Comparison of ENCODE assay signal across 13 cellular contexts in the genomic region with DNA sequence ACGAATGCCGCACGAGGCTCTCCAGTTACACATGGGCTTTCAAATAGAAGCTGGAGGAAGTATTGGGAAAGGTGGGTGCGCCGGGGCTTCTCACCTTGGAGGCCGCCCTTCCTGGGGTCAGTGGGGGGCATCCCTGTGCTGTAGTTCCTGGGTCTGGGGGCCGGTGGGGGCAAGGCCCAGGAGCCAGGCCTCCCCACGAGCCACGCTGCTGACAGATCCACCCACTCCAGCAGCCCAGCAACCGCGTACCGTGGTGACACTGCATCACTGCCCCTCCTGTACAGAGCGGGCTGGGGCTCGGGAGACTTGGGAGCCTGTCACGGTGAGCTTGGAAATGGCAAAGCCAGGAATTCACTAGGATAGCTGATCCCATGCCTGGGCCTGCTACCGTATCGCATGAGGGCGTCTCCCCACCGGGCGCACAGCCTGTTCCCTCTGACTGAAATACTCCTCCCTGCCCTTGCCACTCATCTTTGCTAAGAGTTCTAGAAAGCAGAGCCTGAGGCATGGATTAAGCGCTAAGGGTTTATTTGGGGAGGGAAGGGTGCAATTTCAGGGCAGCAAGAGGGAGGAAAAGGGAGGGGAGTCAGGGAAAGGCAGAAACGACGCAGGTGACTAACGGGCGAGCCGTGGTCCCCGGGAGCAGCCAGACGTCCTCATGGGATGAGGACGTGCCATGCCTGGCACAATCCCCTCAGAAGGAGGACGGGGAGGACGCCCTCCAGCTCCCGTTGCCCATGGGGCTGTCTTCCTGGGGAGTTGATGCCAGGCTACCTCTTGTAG. TPM values are rescaled to one million over a fixed set of nuclear protein-coding genes. Genes with fewer than 3 reads are reported as not detected.
DNase-seq lines count a peak whose midpoint lies in the region; ATAC-seq, FAIRE-seq and TF ChIP-seq lines count a peak whose summit lies in the region.
"Had no signal": no experiment of that assay in that cellular context is flagged by ENCODE, and none has a peak within 500 bp of the region (broad histone marks: within the 10 kb centered on the region; RNA-seq: fewer than 3 reads in every experiment).

No MANE protein-coding gene starts in this region.

- in situ Hi-C loops in HepG2 (cut with HindIII; ENCODE audit: extremely low pct_ligation_motif_present, low pct_unique_long_range_greater_than_20kb) = no loop called here

- H3K4me3 Mint-ChIP-seq in osteocyte (ENCODE audit: unreplicated experiment) = no peak overlapping the region
- H3K4me3 Mint-ChIP-seq: CD8-positive, alpha-beta T cell had no signal

- H3K4me1 ChIP-seq in right lobe of liver = no peaks in the 10 kb centered on the region
- H3K4me1 ChIP-seq in HepG2 (ENCODE audit: insufficient read depth, low read length) = 0 out of 2 replicates have a peak, but pooled peaks cover 4% of the 10 kb centered on the region
- H3K4me1 ChIP-seq in H1 (replicated peaks in 1 of 4; ENCODE audit: control insufficient read depth in 3 of 4, insufficient read depth in 4 of 4, low read length in 3 of 4) = no peaks in the 10 kb centered on the region
- no peaks in the 10 kb centered on the region for H3K4me1 ChIP-seq in mucosa of descending colon (ENCODE audit: low read depth)

- H3K27me3 Mint-ChIP-seq in osteocyte (ENCODE audit: unreplicated experiment) = no peaks in the 10 kb centered on the region

- H3K4me1 Mint-ChIP-seq in osteocyte (ENCODE audit: unreplicated experiment) = no peaks in the 10 kb centered on the region

- no peak overlapping the region for H3K27ac Mint-ChIP-seq in osteocyte (ENCODE audit: unreplicated experiment)
- H3K27ac Mint-ChIP-seq: CD8-positive, alpha-beta T cell had no signal

- no peaks in the 10 kb centered on the region for H3K79me2 ChIP-seq in HepG2 (ENCODE audit: insufficient read depth, low read length)
- H3K79me2 ChIP-seq in H1 (ENCODE audit: control insufficient read depth in 1 of 2, insufficient read depth in 2 of 2, low read length in 2 of 2) = no peaks in the 10 kb centered on the region

- no peaks in the 10 kb centered on the region for H3K36me3 Mint-ChIP-seq in osteocyte (ENCODE audit: unreplicated experiment)
- H3K36me3 Mint-ChIP-seq: CD8-positive, alpha-beta T cell had no signal

- H3K4ac ChIP-seq in H1 (replicated peaks; ENCODE audit: insufficient read length, low read depth, low read length) = no peak overlapping the region

- H4K5ac ChIP-seq in H1 (ENCODE audit: insufficient read length, low read depth, low read length) = no peak overlapping the region

- H2AFZ ChIP-seq in HepG2 (ENCODE audit: low read length) (no peak overlapping the region), H1 (ENCODE audit: low read length) (no peak overlapping the region)

- H2AK5ac ChIP-seq in H1 (ENCODE audit: low read depth, low read length) = peak overlapping the region; percentile 65; the same call in 1 of the 2 replicates

- TF ChIP-seq EP300 in HepG2 (IDR thresholded peaks at IDR 0.05; ENCODE audit: low read depth in 2 of 2, low read length in 2 of 2) (no peak), HepG2 (CRISPR knock-in tag; IDR thresholded peaks at IDR 0.05; ENCODE audit: borderline replicate concordance) (no peak), H1 (IDR thresholded peaks at IDR 0.05; ENCODE audit: borderline replicate concordance in 1 of 2, low read depth in 2 of 2, low read length in 2 of 2) (no peak)

- H3K9me3 ChIP-seq in right lobe of liver (no peaks in the 10 kb centered on the region), HepG2 (ENCODE audit: low read length) (peaks cover 13% of the 10 kb centered on the region), H1 (ENCODE audit: insufficient read depth in 2 of 2, low read depth in 1 of 2, low read length in 1 of 2) (peaks cover 7 to 8% of the 10 kb centered on the region in 2 experiments; a peak in 2 of 4 replicates), mucosa of descending colon (no peaks in the 10 kb centered on the region)

- no peak overlapping the region for H3K4me2 ChIP-seq in HepG2 (ENCODE audit: low read depth, low read length)
- H3K4me2 ChIP-seq in H1 (ENCODE audit: insufficient read depth in 1 of 2, low read depth in 2 of 2, low read length in 2 of 2) = no peak overlapping the region

- no peak for TF ChIP-seq RAD21 in HepG2 (CRISPR knock-in tag; IDR thresholded peaks at IDR 0.05)
- no peak for TF ChIP-seq RAD21 in H1 (IDR thresholded peaks at IDR 0.05 in 1 of 2, conservative IDR thresholded peaks at IDR 0.05 in 1 of 2; ENCODE audit: low read depth in 2 of 2, low read length in 2 of 2)

- BruUV-seq in HepG2 (replicated peaks; lab: Mats Ljungman, UMichigan) = no TSS peak

- H2BK12ac ChIP-seq in H1 (ENCODE audit: low read depth, low read length) = no peak overlapping the region

- no peak overlapping the region for H2BK15ac ChIP-seq in H1 (ENCODE audit: low read length)

- intact Hi-C loops in right lobe of liver (cut with DNase I) (no loop called here), HepG2 (cut with micrococcal nuclease; ENCODE audit: unreplicated experiment) (no loop called here), mucosa of descending colon (cut with DNase I, micrococcal nuclease) (no loop called here)

- CTCF ChIA-PET in HepG2 (lab: Yijun Ruan, JAX; ENCODE audit: low intra/inter-chr PET ratio, low total read pairs) = no interaction called here
- CTCF ChIA-PET in H1 (lab: Charles Lee; ENCODE audit: partially characterized antibody) = interaction anchor here (1.0 to 2.1 kb wide), 4 partner anchors 12 to 143 kb away, joined by 4 to 6 read pairs (median 4); no protein-coding TSS in a partner anchor

- H4K20me1 ChIP-seq in HepG2 (ENCODE audit: insufficient read depth, low read length) (no peaks in the 10 kb centered on the region), H1 (replicated peaks in 1 of 2; ENCODE audit: control insufficient read depth in 1 of 2, insufficient read depth in 2 of 2, low read length in 2 of 2) (peaks cover 0 to 9% of the 10 kb centered on the region in 2 experiments)

- TF ChIP-seq POLR2A in right lobe of liver (IDR thresholded peaks at IDR 0.05) = no peak
- no peak for TF ChIP-seq POLR2A in HepG2 (IDR thresholded peaks at IDR 0.05; ENCODE audit: insufficient read depth in 1 of 2, low read depth in 2 of 2, low read length in 2 of 2)
- TF ChIP-seq POLR2A in H1 (IDR thresholded peaks at IDR 0.05; ENCODE audit: control extremely low read depth in 1 of 2, low read depth in 2 of 2, low read length in 2 of 2) = no peak

- ATAC-seq in right lobe of liver (no peak), HepG2 (no peak), mucosa of descending colon (no peak), HG02884 (IDR thresholded peaks at IDR 0.05; ENCODE audit: unreplicated experiment) (no peak)
- ATAC-seq: CD8-positive, alpha-beta T cell had no signal

- H3K79me1 ChIP-seq in H1 (ENCODE audit: low read depth, low read length) = no peaks in the 10 kb centered on the region

- no peak overlapping the region for H4K8ac ChIP-seq in H1 (ENCODE audit: extremely low read depth, insufficient read depth, low read length)

- no peak overlapping the region for H2BK20ac ChIP-seq in H1 (ENCODE audit: low read length)

- no peak overlapping the region; the same call in 1 of the 2 replicates for H3K18ac ChIP-seq in H1 (ENCODE audit: extremely low read depth, low read length)

- no peak overlapping the region for H3K23ac ChIP-seq in H1 (ENCODE audit: insufficient read length)

- H3K9ac ChIP-seq in HepG2 (ENCODE audit: insufficient read depth, low read depth, low read length) (no peak overlapping the region), H1 (replicated peaks in 1 of 4; ENCODE audit: extremely low read depth in 1 of 4, low read depth in 3 of 4, low read length in 3 of 4) (no peak overlapping the region)

- no peak overlapping the region for H4K91ac ChIP-seq in H1 (replicated peaks; ENCODE audit: insufficient read length, low read length)

- H2BK120ac ChIP-seq in H1 (replicated peaks; ENCODE audit: low read depth, low read length) = no peak overlapping the region

- no peak for FAIRE-seq in HepG2 (lab: Jason Lieb, UNC)
- FAIRE-seq in H1 (lab: Jason Lieb, UNC) = no peak
- FAIRE-seq: RCC 7860 had no signal

- no peaks in the 10 kb centered on the region for H3K36me3 ChIP-seq in right lobe of liver
- H3K36me3 ChIP-seq in HepG2 (replicated peaks in 1 of 2; ENCODE audit: control insufficient read depth in 1 of 2, insufficient read depth in 2 of 2, low read length in 2 of 2) = no peaks in the 10 kb centered on the region
- H3K36me3 ChIP-seq in H1 (ENCODE audit: control insufficient read depth in 2 of 4, insufficient read depth in 4 of 4, low read length in 3 of 4) = no peaks in the 10 kb centered on the region; a peak in 2 of 8 replicates
- H3K36me3 ChIP-seq in mucosa of descending colon (ENCODE audit: low read depth) = no peaks in the 10 kb centered on the region
- H3K36me3 ChIP-seq: SJCRH30 had no signal

- H3K4me3 ChIP-seq in right lobe of liver (no peak overlapping the region), HepG2 (replicated peaks in 1 of 3; ENCODE audit: insufficient read depth in 1 of 3, low read depth in 2 of 3, low read length in 3 of 3) (no peak overlapping the region), H1 (ENCODE audit: extremely low read depth in 1 of 4, insufficient read depth in 2 of 4, low read depth in 3 of 4, low read length in 4 of 4) (no peak overlapping the region), mucosa of descending colon (no peak overlapping the region)
- H3K4me3 ChIP-seq: SJCRH30 had no signal

- DNase-seq in right lobe of liver (peak in 2 of 3 donors; percentile 11 to 49), HepG2 (ENCODE audit: low spot score) (no peak), H1 (ENCODE audit: low read depth in 1 of 2, low spot score in 2 of 2) (no peak), mucosa of descending colon (peak in 2 of 3 donors; percentile 3 to 42), activated T-cell treated with anti-CD3 and anti-CD28 coated beads for 4 hours (no peak), osteocyte (ENCODE audit: extremely low spot score, unreplicated experiment) (no peak)
- DNase-seq: Kasumi-1, NCI-H187 treated with DMSO at 0.1 percent for 48 hours, NCI-H524, SJCRH30 had no signal

- peaks cover 9% of the 10 kb centered on the region; the same call in 1 of the 2 replicates for H3K23me2 ChIP-seq in H1 (ENCODE audit: low read depth, low read length)

- H3K56ac ChIP-seq in H1 (replicated peaks; ENCODE audit: insufficient read length, low read depth, low read length) = no peak overlapping the region

- peaks cover 8% of the 10 kb centered on the region for H3K9me3 Mint-ChIP-seq in osteocyte (ENCODE audit: unreplicated experiment)
- H3K9me3 Mint-ChIP-seq: CD8-positive, alpha-beta T cell had no signal

- TF ChIP-seq CTCF in right lobe of liver (IDR thresholded peaks at IDR 0.05) (no peak), HepG2 (CRISPR knock-in tag; IDR thresholded peaks at IDR 0.05) (no peak), H1 (IDR thresholded peaks at IDR 0.05; ENCODE audit: control extremely low read depth in 1 of 3, insufficient read depth in 1 of 3, low read depth in 1 of 3, low read length in 3 of 3) (no peak), mucosa of descending colon (IDR thresholded peaks at IDR 0.05) (no peak), osteocyte (IDR thresholded peaks at IDR 0.05) (no peak)

- H3K27ac ChIP-seq in right lobe of liver (no peak overlapping the region), HepG2 (ENCODE audit: extremely low read length, insufficient read depth, low read length) (no peak overlapping the region), H1 (ENCODE audit: low read depth, low read length) (no peak overlapping the region)
- H3K27ac ChIP-seq: SJCRH30 had no signal

- H3K27me3 ChIP-seq in right lobe of liver = no peaks in the 10 kb centered on the region
- peaks cover 8 to 69% of the 10 kb centered on the region in 2 experiments; a peak in 4 of 5 replicates for H3K27me3 ChIP-seq in HepG2 (ENCODE audit: control insufficient read depth in 1 of 2, insufficient read depth in 2 of 2, low read length in 2 of 2)
- H3K27me3 ChIP-seq in H1 (replicated peaks in 1 of 4; ENCODE audit: control insufficient read depth in 3 of 4, extremely low read depth in 1 of 4, insufficient read depth in 3 of 4, low read length in 3 of 4) = no peaks in the 10 kb centered on the region; a peak in 1 of 7 replicates

- 70% methylated on average over 9 of the region's 32 CpGs for WGBS in right lobe of liver (ENCODE audit: insufficient coverage, low coverage, low lambda C conversion rate, missing lambda C conversion rate)
- WGBS in HepG2 (ENCODE audit: low lambda C conversion rate) = 53% methylated on average over 28 of the region's 32 CpGs
- 91% methylated on average over 27 of the region's 32 CpGs; no CpG with 5 or more reads in 1 of the 2 experiments for WGBS in H1 (ENCODE audit: extremely low coverage in 1 of 2, insufficient coverage in 1 of 2, insufficient read length in 1 of 2, insufficient replicate concordance in 2 of 2, low coverage in 1 of 2, low lambda C conversion rate in 2 of 2, missing lambda C conversion rate in 1 of 2), 2 experiments

- POLR2A ChIA-PET in HepG2 (lab: Yijun Ruan, JAX) = no interaction called here
- POLR2A ChIA-PET in H1 (lab: Charles Lee; ENCODE audit: partially characterized antibody) = no interaction called here

- H2BK5ac ChIP-seq in H1 (ENCODE audit: low read depth, low read length) = no peak overlapping the region

- H3K14ac ChIP-seq in H1 (ENCODE audit: insufficient read length) = no peak overlapping the region

RNA-seq across cellular contexts. Expression of a gene that starts 50.7 kb away (rescaled TPM):
- total RNA-seq in right lobe of liver = under 1 TPM in 5 of 6 experiments, not detected in 1; 0.17 to 0.81 (median 0.65) TPM
- total RNA-seq in HepG2 (2016; rRNA removed; fragmentation: Illumina TruSeq; extraction: Trizol) = 43.8 and 69.7 TPM in 2 replicates
- 39.5 and 40.6 TPM in 2 replicates for total RNA-seq in HepG2 (2016; cell fraction: cytosol; rRNA removed; fragmentation: Illumina TruSeq; extraction: Trizol; ENCODE audit: low read depth)
- total RNA-seq in HepG2 (2016; cell fraction: insoluble cytoplasmic fraction; rRNA removed; fragmentation: Illumina TruSeq; extraction: Trizol) = 45.3 and 69.6 TPM in 2 replicates
- total RNA-seq in HepG2 (2016; cell fraction: membrane; rRNA removed; fragmentation: Illumina TruSeq; extraction: Trizol) = 83.4 and 93.4 TPM in 2 replicates
- total RNA-seq in HepG2 (2016; cell fraction: nucleus; rRNA removed; fragmentation: Illumina TruSeq; extraction: Trizol) = 32.1 and 42.6 TPM in 2 replicates
- polyA plus RNA-seq in HepG2 (2011; rRNA removed) = 15.4 and 23.1 TPM in 2 replicates
- polyA plus RNA-seq in HepG2 (2011; cell fraction: cytosol; rRNA removed) = 20.0 and 39.6 TPM in 2 replicates
- polyA plus RNA-seq in HepG2 (2011; cell fraction: nucleus; rRNA removed) = 34.6 and 44.2 TPM in 2 replicates
- polyA plus RNA-seq in HepG2 (2012) = 13.5 and 14.6 TPM in 2 replicates
- 40.9 and 41.6 TPM in 2 replicates for polyA plus RNA-seq in HepG2 (2016; cell fraction: cytosol; fragmentation: Illumina TruSeq; extraction: Trizol; ENCODE audit: low read depth)
- polyA plus RNA-seq in HepG2 (2016; cell fraction: insoluble cytoplasmic fraction; fragmentation: Illumina TruSeq; extraction: Trizol; ENCODE audit: low read depth) = 48.4 and 52.4 TPM in 2 replicates
- polyA plus RNA-seq in HepG2 (2016; cell fraction: membrane; fragmentation: Illumina TruSeq; extraction: Trizol; ENCODE audit: low read depth) = 74.1 and 77.9 TPM in 2 replicates
- 63.0 and 70.2 TPM in 2 replicates for polyA plus RNA-seq in HepG2 (2016; cell fraction: nucleus; fragmentation: Illumina TruSeq; extraction: Trizol; ENCODE audit: insufficient read depth, low read depth)
- 0.07 and 154 TPM in 2 replicates for polyA minus RNA-seq in HepG2 (2011; rRNA and poly(A)+ RNA removed; ENCODE audit: low replicate concordance)
- polyA minus RNA-seq in HepG2 (2011; cell fraction: cytosol; rRNA and poly(A)+ RNA removed) = 31.1 and 39.3 TPM in 2 replicates
- 9.3 and 10.7 TPM in 2 replicates for polyA minus RNA-seq in HepG2 (2011; cell fraction: nucleus; rRNA and poly(A)+ RNA removed)
- 13.8 and 14.8 TPM in 2 replicates for total RNA-seq in H1 (2021; fragmentation: NEBNext Ultra II Directional; extraction: Animal tissue kit (Norgen Biotek cat#: 25700))
- 14.6 and 27.3 TPM in 2 replicates for polyA plus RNA-seq in H1 (2011; rRNA removed)
- 15.1 TPM for polyA plus RNA-seq in H1 (2011; cell fraction: cytosol; rRNA removed)
- 35.4 TPM for polyA plus RNA-seq in H1 (2011; cell fraction: nucleus; rRNA removed)
- 4.8 to 12.3 TPM (median 11.4 TPM) in 4 replicates for polyA plus RNA-seq in H1 (2012, experiment 1 of 2)
- polyA plus RNA-seq in H1 (2012, experiment 2 of 2) = 5.9 TPM
- 9.6 TPM for polyA plus RNA-seq in H1 (2013, experiment 1 of 2)
- 8.5 TPM for polyA plus RNA-seq in H1 (2013, experiment 2 of 2)
- 10.0 and 12.3 TPM in 2 replicates for polyA minus RNA-seq in H1 (2011; rRNA and poly(A)+ RNA removed)
- 11.6 TPM for polyA minus RNA-seq in H1 (2011; cell fraction: cytosol; rRNA and poly(A)+ RNA removed)
- polyA minus RNA-seq in H1 (2011; cell fraction: nucleus; rRNA and poly(A)+ RNA removed) = 16.3 TPM
- 1 to 10 TPM in 2 of 3 donors, under 1 TPM in 1; 0.69 to 2.3 (median 1.4) TPM for total RNA-seq in mucosa of descending colon
- total RNA-seq in osteocyte = 0.26 and 0.32 TPM in 2 replicates
- total RNA-seq: CD8-positive, alpha-beta T cell had no signal

Comparison
In these comparisons a context has a peak if more than half of its experiments do, and no peak if none do; other contexts are left out.
1. DNase-seq: peak in right lobe of liver (2 of 3) and mucosa of descending colon (2 of 3); none in HepG2 (single experiment), H1 (0 of 2), activated T-cell treated with anti-CD3 and anti-CD28 coated beads for 4 hours (single experiment) and osteocyte (single experiment).